Comparison of ENCODE assay signal across 28 cellular contexts in the genomic region with DNA sequence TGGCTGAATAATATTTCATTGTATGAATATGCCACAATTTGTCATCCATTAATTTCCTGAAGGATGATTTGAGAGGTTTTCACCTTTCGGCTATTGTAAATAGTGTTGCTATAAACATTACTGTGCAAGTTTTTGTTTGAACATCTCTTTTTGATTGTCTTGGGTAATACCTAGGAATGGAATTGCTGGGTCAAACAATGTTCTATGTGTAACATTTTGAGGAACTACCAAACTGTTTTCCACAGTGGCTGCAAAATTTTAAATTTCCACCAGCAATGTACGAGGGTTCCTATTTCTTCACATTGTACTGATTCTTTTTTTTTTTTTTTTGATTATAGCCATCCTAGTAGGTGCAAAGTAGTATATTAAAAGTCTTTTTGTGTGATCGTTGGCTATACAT.
"Had no signal": no experiment of that assay in that cellular context is flagged by ENCODE, and none has a peak within 500 bp of the region (broad histone marks: within the 10 kb centered on the region; RNA-seq: fewer than 3 reads in every experiment).

No MANE protein-coding gene starts in this region.

- H3K9me3 Mint-ChIP-seq: activated naive CD4-positive, alpha-beta T cell treated with anti-CD3 and anti-CD28 coated beads, Interleukin-2, amount 50 U/mL, for 72 hours; effector memory CD8-positive, alpha-beta T cell; immature natural killer cell; natural killer cell treated with Interleukin-12 subunit alpha and Interleukin-12 subunit beta and Interleukin-15 and Interleukin-18, amount 100 ng/mL, for 72 hours; stimulated activated memory B cell treated with anti-CD40 and anti-IgM and Interleukin-4, amounts not matched to agents 10 μg/mL and 1 μg/mL and 100 μg/mL, for 72 hours had no signal

- H3K9me3 ChIP-seq: colonic mucosa, heart left ventricle, lower lobe of right lung, right lobe of liver, stomach, thyroid gland, upper lobe of left lung, vagina had no signal

- H3K4me3 ChIP-seq: colonic mucosa, heart left ventricle, lower lobe of right lung, right lobe of liver, stomach, thyroid gland, upper lobe of left lung, vagina had no signal

- H3K36me3 Mint-ChIP-seq: immature natural killer cell; natural killer cell treated with Interleukin-12 subunit alpha and Interleukin-12 subunit beta and Interleukin-15 and Interleukin-18, amount 100 ng/mL, for 72 hours; stimulated activated memory B cell treated with anti-CD40 and anti-IgM and Interleukin-4, amounts not matched to agents 10 μg/mL and 1 μg/mL and 100 μg/mL, for 72 hours had no signal

- DNase-seq: activated CD4-positive, alpha-beta T cell treated with anti-CD3 and anti-CD28 coated beads for 36 hours; activated CD4-positive, CD25-positive, alpha-beta regulatory T cell; activated CD8-positive, alpha-beta memory T cell treated with anti-CD3 and anti-CD28 coated beads, Interleukin-2, amount 10 ng/mL, durations not matched to agents 7 days and 5 days; activated CD8-positive, alpha-beta T cell treated with anti-CD3 and anti-CD28 coated beads, Interleukin-2, amount 10 ng/mL, durations not matched to agents 7 days and 5 days; activated naive CD4-positive, alpha-beta T cell; activated T-cell treated with anti-CD3 and anti-CD28 coated beads, Interleukin-2, amount 50 U/mL, for 48 hours; anterior cingulate cortex; cerebellar nuclear complex; colonic mucosa; effector memory CD8-positive, alpha-beta T cell; erythroblast; heart left ventricle; hypothalamus; immature natural killer cell; lower lobe of right lung; mesenchymal stem cell; right lobe of liver; small intestine; stimulated activated CD4-positive, alpha-beta T cell treated with anti-CD3 and anti-CD28 coated beads, Interleukin-1b, Interleukin-23, amount 100 ng/mL, for 48 hours; stimulated activated CD4-positive, alpha-beta T cell treated with anti-CD3 and anti-CD28 coated beads, Interleukin-4, amount 100 ng/mL, for 4 hours; stimulated activated CD8-positive, alpha-beta memory T cell treated with anti-CD3 and anti-CD28 coated beads, Interleukin-4, amount 100 ng/mL, for 48 hours; stomach; thyroid gland; upper lobe of left lung had no signal

- H3K27me3 ChIP-seq: colonic mucosa, heart left ventricle, right lobe of liver, stomach, thyroid gland, upper lobe of left lung, vagina had no signal

- H3K4me3 Mint-ChIP-seq: activated CD4-positive, alpha-beta T cell treated with anti-CD3 and anti-CD28 coated beads for 36 hours; activated CD8-positive, alpha-beta memory T cell treated with anti-CD3 and anti-CD28 coated beads, Interleukin-2, amount 10 ng/mL, durations not matched to agents 7 days and 5 days; activated CD8-positive, alpha-beta T cell treated with anti-CD3 and anti-CD28 coated beads, Interleukin-2, amount 10 ng/mL, durations not matched to agents 7 days and 5 days; effector memory CD8-positive, alpha-beta T cell; immature natural killer cell; natural killer cell treated with Interleukin-12 subunit alpha and Interleukin-12 subunit beta and Interleukin-15 and Interleukin-18, amount 100 ng/mL, for 72 hours; stimulated activated memory B cell treated with anti-CD40 and anti-IgM and Interleukin-4, amounts not matched to agents 10 μg/mL and 1 μg/mL and 100 μg/mL, for 72 hours had no signal

- H3K27ac Mint-ChIP-seq: activated CD4-positive, alpha-beta T cell treated with anti-CD3 and anti-CD28 coated beads for 36 hours; activated CD8-positive, alpha-beta memory T cell treated with anti-CD3 and anti-CD28 coated beads, Interleukin-2, amount 10 ng/mL, durations not matched to agents 7 days and 5 days; activated CD8-positive, alpha-beta T cell treated with anti-CD3 and anti-CD28 coated beads, Interleukin-2, amount 10 ng/mL, durations not matched to agents 7 days and 5 days; activated naive CD4-positive, alpha-beta T cell treated with anti-CD3 and anti-CD28 coated beads, Interleukin-2, amount 50 U/mL, for 72 hours; effector memory CD8-positive, alpha-beta T cell; immature natural killer cell; natural killer cell treated with Interleukin-12 subunit alpha and Interleukin-12 subunit beta and Interleukin-15 and Interleukin-18, amount 100 ng/mL, for 72 hours; stimulated activated memory B cell treated with anti-CD40 and anti-IgM and Interleukin-4, amounts not matched to agents 10 μg/mL and 1 μg/mL and 100 μg/mL, for 72 hours had no signal

- H3K36me3 ChIP-seq: colonic mucosa, heart left ventricle, lower lobe of right lung, right lobe of liver, stomach, thyroid gland, upper lobe of left lung, vagina had no signal

- H3K4me1 Mint-ChIP-seq: immature natural killer cell had no signal

- H3K27ac ChIP-seq: colonic mucosa, lower lobe of right lung, right lobe of liver, stomach, thyroid gland, upper lobe of left lung, vagina had no signal

- H3K4me1 ChIP-seq: colonic mucosa, right lobe of liver, stomach, thyroid gland, vagina had no signal
